In genomic region chr2:240422683-240423329, GRCh38 we compare ENCODE assay signal across 15 cellular contexts. TPM values are rescaled to one million over a fixed set of nuclear protein-coding genes. Genes with fewer than 3 reads are reported as not detected.
DNase-seq lines count a peak whose midpoint lies in the region; ATAC-seq, FAIRE-seq and TF ChIP-seq lines count a peak whose summit lies in the region.
"Had no signal": no experiment of that assay in that cellular context is flagged by ENCODE, and none has a peak within 500 bp of the region (broad histone marks: within the 10 kb centered on the region; RNA-seq: fewer than 3 reads in every experiment).

No MANE protein-coding gene starts in this region.

- ATAC-seq in body of pancreas (peak; percentile 38), right lobe of liver (peak; percentile 41 to 93 (median 53))

- H3K27me3 Mint-ChIP-seq in endothelial cell (ENCODE audit: unreplicated experiment) = peaks cover 1% of the 10 kb centered on the region

- H3K9me3 ChIP-seq in body of pancreas (no peaks in the 10 kb centered on the region), right lobe of liver (no peaks in the 10 kb centered on the region)

- intact Hi-C loops in body of pancreas (cut with DNase I) (no loop called here), right lobe of liver (cut with DNase I) (no loop called here)

- H3K27ac ChIP-seq in body of pancreas (peak overlapping the region in 3 of 4 donors; percentile 46 to 63 (median 56)), right lobe of liver (no peak overlapping the region)
- H3K27ac ChIP-seq: C4-2B, GM23248 had no signal

- FAIRE-seq in urothelium cell line (lab: Jason Lieb, UNC) = no peak
- FAIRE-seq: A204.1, GM12891 had no signal

- H3K27me3 ChIP-seq in body of pancreas (no peaks in the 10 kb centered on the region), right lobe of liver (no peaks in the 10 kb centered on the region), H7 (ENCODE audit: control insufficient read depth, insufficient read depth, low read length) (no peaks in the 10 kb centered on the region; the same call in 1 of the 2 replicates)
- H3K27me3 ChIP-seq: BE2C had no signal

- H3K36me3 ChIP-seq in body of pancreas (replicated peaks in 1 of 2; ENCODE audit: insufficient read depth in 1 of 2, low read depth in 2 of 2) (no peaks in the 10 kb centered on the region), right lobe of liver (no peaks in the 10 kb centered on the region), H7 (replicated peaks; ENCODE audit: control insufficient read depth, insufficient read depth, low read length) (no peaks in the 10 kb centered on the region)
- H3K36me3 ChIP-seq: BE2C had no signal

- WGBS in body of pancreas, 2 donors = 45 to 49% methylated on average over 5 of the region's 5 CpGs
- WGBS in right lobe of liver (ENCODE audit: insufficient coverage, low coverage, low lambda C conversion rate, missing lambda C conversion rate) = 38% methylated on average over 5 of the region's 5 CpGs

- H3K4me3 Mint-ChIP-seq in endothelial cell (ENCODE audit: unreplicated experiment) = peak overlapping the region; percentile 21
- H3K4me3 Mint-ChIP-seq: CD4-positive, alpha-beta memory T cell; H9 had no signal

- TF ChIP-seq CTCF in body of pancreas (IDR thresholded peaks at IDR 0.05) (no peak), endothelial cell (IDR thresholded peaks at IDR 0.05; ENCODE audit: unreplicated experiment) (no peak), right lobe of liver (IDR thresholded peaks at IDR 0.05) (no peak)

- no peak overlapping the region for H3K27ac Mint-ChIP-seq in endothelial cell (ENCODE audit: unreplicated experiment)
- H3K27ac Mint-ChIP-seq: CD4-positive, alpha-beta memory T cell; H9 had no signal

- H3K9me3 Mint-ChIP-seq in endothelial cell (ENCODE audit: unreplicated experiment) = no peaks in the 10 kb centered on the region

- peaks cover 16% of the 10 kb centered on the region for H3K36me3 Mint-ChIP-seq in endothelial cell (ENCODE audit: low read depth, unreplicated experiment)

- no peak for TF ChIP-seq POLR2A in body of pancreas (IDR thresholded peaks at IDR 0.05)
- no peak for TF ChIP-seq POLR2A in right lobe of liver (IDR thresholded peaks at IDR 0.05)

- no peak overlapping the region for H3K4me3 ChIP-seq in body of pancreas
- no peak overlapping the region for H3K4me3 ChIP-seq in right lobe of liver
- no peak overlapping the region for H3K4me3 ChIP-seq in H7 (ENCODE audit: insufficient read depth, low read depth, low read length)
- H3K4me3 ChIP-seq: GM23248 had no signal

- H3K4me1 Mint-ChIP-seq in endothelial cell (ENCODE audit: unreplicated experiment) = no peaks in the 10 kb centered on the region
- H3K4me1 Mint-ChIP-seq: CD4-positive, alpha-beta memory T cell had no signal

- DNase-seq in body of pancreas (peak in 3 of 4 donors; percentile 8 to 23 (median 8)), endothelial cell (ENCODE audit: low spot score) (no peak), right lobe of liver (peak in 2 of 3 donors; percentile 30), ureter (ENCODE audit: low spot score) (peak; percentile 9), urothelium cell line (ENCODE audit: low spot score) (no peak), NCI-H1930 (lab: John Stamatoyannopoulos, UW) (no peak), H7 (no peak)
- DNase-seq: BE2C; CD4-positive, alpha-beta memory T cell; DMS79; GM23248; H9 had no signal

- H3K4me1 ChIP-seq in body of pancreas (peaks cover 13% of the 10 kb centered on the region), right lobe of liver (peaks cover 0 to 5% (median 0%) of the 10 kb centered on the region in 4 donors)
- H3K4me1 ChIP-seq: BE2C had no signal

RNA-seq across cellular contexts. Expression of gene GPC1, which starts 12.7 kb away (rescaled TPM):
- 10 to 100 TPM; 23.3 to 30.7 TPM for total RNA-seq in body of pancreas
- total RNA-seq in endothelial cell (ENCODE audit: unreplicated experiment) = 4.5 TPM
- total RNA-seq in right lobe of liver = 10 to 100 TPM; 20.7 to 44.5 (median 27.8) TPM
- total RNA-seq in ureter = 88.1 TPM
- total RNA-seq in H7 (2014; rRNA removed; shearing (Covaris generic)) = 28.4 and 32.0 TPM in 2 replicates

Comparison
In these comparisons a context has a peak if more than half of its experiments do, and no peak if none do; other contexts are left out.
1. DNase-seq: peak in body of pancreas (3 of 4), right lobe of liver (2 of 3) and ureter (single experiment); none in endothelial cell (single experiment), urothelium cell line (single experiment), NCI-H1930 (0 of 2) and H7 (single experiment).
2. H3K27ac ChIP-seq: peak in body of pancreas (3 of 4); none in right lobe of liver (0 of 3).